ENCODE assay signal across 8 cellular contexts in the genomic region with DNA sequence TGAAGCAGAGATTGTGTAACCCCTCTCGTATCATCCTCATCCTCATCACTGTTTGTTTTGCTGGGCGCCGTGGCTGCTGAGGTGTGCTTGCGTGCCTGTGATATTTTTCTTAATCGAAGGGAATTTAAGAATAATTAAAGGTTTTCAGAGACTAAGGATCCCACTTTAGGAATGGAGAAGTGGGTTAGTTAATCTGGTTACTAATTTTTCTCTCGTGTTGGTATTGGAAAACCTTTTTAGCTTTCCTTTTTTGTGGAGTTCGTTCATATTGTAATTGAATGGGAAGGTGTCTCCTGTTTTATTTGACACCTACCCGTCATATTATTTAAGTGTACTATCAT. TPM values are rescaled to one million over a fixed set of nuclear protein-coding genes. Genes with fewer than 3 reads are reported as not detected.
DNase-seq lines count a peak whose midpoint lies in the region; ATAC-seq, FAIRE-seq and TF ChIP-seq lines count a peak whose summit lies in the region.

No MANE protein-coding gene starts in this region.

- CTCF ChIA-PET in OCI-LY7 (lab: Charles Lee; ENCODE audit: unreplicated experiment) = no interaction called here

- peaks cover 6% of the 10 kb centered on the region; the same call in 1 of the 2 replicates for H3K36me3 ChIP-seq in OCI-LY7 (ENCODE audit: insufficient read depth, low read length)

- H3K36me3 Mint-ChIP-seq in endothelial cell (ENCODE audit: low read depth, unreplicated experiment) = peaks cover 9% of the 10 kb centered on the region

- peaks cover 7% of the 10 kb centered on the region for H3K27me3 Mint-ChIP-seq in endothelial cell (ENCODE audit: unreplicated experiment)

- H3K4me3 Mint-ChIP-seq in endothelial cell (ENCODE audit: unreplicated experiment) = peak overlapping the region; percentile 96

- no TSS peak for BruUV-seq in OCI-LY7 (replicated peaks; lab: Mats Ljungman, UMichigan)

- DNase-seq in GM19239 (ENCODE audit: insufficient read length, low spot score) (no peak), OCI-LY7 (ENCODE audit: low spot score) (no peak), endothelial cell (ENCODE audit: low spot score) (no peak), omental fat pad (ENCODE audit: low spot score) (peak; percentile 24)
- DNase-seq in activated CD4-positive, CD25-positive, alpha-beta regulatory T cell treated with anti-CD3 and anti-CD28 coated beads, Interleukin-2, amount 50 U/mL, for 72 hours = no peak
- no peak for DNase-seq in activated CD4-positive, alpha-beta T cell treated with anti-CD3 and anti-CD28 coated beads for 48 hours

- intact Hi-C loops in OCI-LY7 (cut with micrococcal nuclease; ENCODE audit: unreplicated experiment) = loop anchor here (1.0 kb wide), 1 partner anchor 127 kb away; a partner anchor contains a TSS

- peak overlapping the region; percentile 86 for H3K27ac Mint-ChIP-seq in endothelial cell (ENCODE audit: unreplicated experiment)

- peak; percentile 62 for FAIRE-seq in GM19239 (lab: Jason Lieb, UNC)

- peaks cover 14% of the 10 kb centered on the region for H3K4me1 ChIP-seq in OCI-LY7 (ENCODE audit: insufficient read depth, low read length, poor library complexity, severe bottlenecking)

- H3K9me3 ChIP-seq in OCI-LY7 (ENCODE audit: low read length) = no peaks in the 10 kb centered on the region

- H3K4me3 ChIP-seq in OCI-LY7 (ENCODE audit: low read depth, low read length, poor library complexity, severe bottlenecking) = peak overlapping the region; percentile 97

- H3K79me2 ChIP-seq in OCI-LY7 (ENCODE audit: insufficient read depth, low read depth, low read length) = peaks cover 45% of the 10 kb centered on the region

- H3K9me2 ChIP-seq in OCI-LY7 (ENCODE audit: insufficient read depth, low read length) = no peaks in the 10 kb centered on the region

- peaks cover 10% of the 10 kb centered on the region; the same call in 1 of the 2 replicates for H4K20me1 ChIP-seq in OCI-LY7 (ENCODE audit: insufficient read depth, low read length)

- peak overlapping the region; percentile 84 for H3K4me2 ChIP-seq in OCI-LY7 (ENCODE audit: low read length)

- TF ChIP-seq CTCF in OCI-LY7 (conservative IDR thresholded peaks at IDR 0.05; ENCODE audit: low read length) (no peak), endothelial cell (IDR thresholded peaks at IDR 0.05; ENCODE audit: unreplicated experiment) (no peak), omental fat pad (IDR thresholded peaks at IDR 0.05) (no peak)

- H3K27ac ChIP-seq in OCI-LY7 (ENCODE audit: low read depth, low read length, poor library complexity, severe bottlenecking) = no peak overlapping the region

- peak; percentile 50 for ATAC-seq in omental fat pad (ENCODE audit: low FRiP score)
- ATAC-seq in GM21717 (IDR thresholded peaks at IDR 0.05; ENCODE audit: unreplicated experiment) = no peak
- no peak for ATAC-seq in HG02885 (IDR thresholded peaks at IDR 0.05; ENCODE audit: poor library complexity, unreplicated experiment)

- H2AFZ ChIP-seq in OCI-LY7 (ENCODE audit: low read length) = peak overlapping the region; percentile 32; the same call in 1 of the 2 replicates

- peaks cover 14% of the 10 kb centered on the region for H3K4me1 Mint-ChIP-seq in endothelial cell (ENCODE audit: unreplicated experiment)

- no peaks in the 10 kb centered on the region for H3K9me3 Mint-ChIP-seq in endothelial cell (ENCODE audit: unreplicated experiment)

- POLR2A ChIA-PET in OCI-LY7 (lab: Charles Lee) = interaction anchor here (0.9 to 2.2 kb wide), 3 partner anchors 11 to 138 kb away, joined by 3 to 5 read pairs (median 4); no protein-coding TSS in a partner anchor

RNA-seq across cellular contexts. Expression of a gene that starts 1.3 kb away (rescaled TPM):
- total RNA-seq in OCI-LY7 (2014; rRNA removed; shearing (Covaris generic)) = 7.2 and 8.0 TPM in 2 replicates
- total RNA-seq in OCI-LY7 (2022) (19.9 and 21.1 TPM in 2 replicates), endothelial cell (ENCODE audit: unreplicated experiment) (22.2 TPM), omental fat pad (10 to 100 TPM in 2 of 4 donors, 1 to 10 TPM in 2; 7.8 to 18.0 (median 9.8) TPM)
